1 cellular context compared by ENCODE assay signal in the genomic region with DNA sequence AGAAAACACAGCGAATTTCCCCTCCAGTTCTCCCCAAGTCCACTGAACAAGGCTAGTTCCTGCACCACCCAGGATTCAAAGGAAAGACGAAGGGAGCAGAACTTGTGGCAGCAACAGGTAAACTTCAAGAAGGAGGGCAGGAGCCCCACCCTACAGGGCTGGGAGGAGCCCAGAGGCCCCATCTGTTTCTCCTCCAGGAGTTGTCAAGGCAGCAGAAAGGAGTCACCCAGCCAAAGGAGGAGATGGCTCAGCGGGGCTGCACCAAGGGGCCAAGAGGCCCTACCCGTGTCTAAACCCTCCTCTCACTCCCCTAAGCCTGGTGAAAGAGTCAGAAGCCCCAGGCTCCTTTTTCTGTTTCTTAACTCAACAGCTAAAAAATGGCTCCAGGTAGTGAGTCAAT.
A peak's percentile ranks its signal among the peaks of the same experiment; 100 is the strongest.
TF ChIP-seq lines count a peak whose summit lies in the region.

No MANE protein-coding gene starts in this region.

TF ChIP-seq in HEK293, 187 proteins besides CTCF, POLR2A, EP300 and RAD21 (continued from another document):
- TF ChIP-seq WT1 (tag by site-specific recombination; IDR thresholded peaks at IDR 0.05) (peak; percentile 35; the same call in 1 of the 2 replicates), ZSCAN30 (tag by site-specific recombination; IDR thresholded peaks at IDR 0.05) (no peak), ZNF10 (tag by site-specific recombination; IDR thresholded peaks at IDR 0.05) (no peak), ZNF555 (tag by site-specific recombination; conservative IDR thresholded peaks at IDR 0.05) (no peak)
TF ChIP-seq in HEK293: peak in this region for 2.
